21 cellular contexts compared by ENCODE assay signal in the genomic region with DNA sequence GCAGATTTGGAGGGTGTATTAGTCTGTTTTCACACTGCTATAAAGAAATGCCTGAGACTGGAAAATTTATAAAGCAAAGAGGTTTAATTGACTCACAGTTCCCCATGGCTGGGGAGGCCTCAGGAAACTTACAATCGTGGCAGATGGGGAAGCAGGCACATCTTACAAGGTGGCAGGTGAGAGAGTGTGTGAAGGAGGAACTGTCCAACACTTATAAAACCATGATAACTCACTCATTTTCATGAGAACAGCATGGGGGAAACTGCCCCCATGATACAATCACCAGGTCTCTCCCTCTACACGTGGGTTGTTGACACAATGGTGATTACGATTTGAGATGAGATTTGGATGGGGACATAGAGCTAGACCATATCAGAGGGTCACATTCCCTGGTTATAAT.
"Had no signal": no experiment of that assay in that cellular context is flagged by ENCODE, and none has a peak within 500 bp of the region (broad histone marks: within the 10 kb centered on the region; RNA-seq: fewer than 3 reads in every experiment).

No MANE protein-coding gene starts in this region.

- H3K9me3 Mint-ChIP-seq: effector memory CD8-positive, alpha-beta T cell; natural killer cell had no signal

- H3K4me1 Mint-ChIP-seq: memory B cell; mesothelial cell of epicardium; natural killer cell; stimulated activated memory B cell treated with anti-CD40 and anti-IgM and Interleukin-4, amounts not matched to agents 10 μg/mL and 1 μg/mL and 100 μg/mL, for 72 hours had no signal

- H3K4me1 ChIP-seq: esophagus muscularis mucosa, gastrocnemius medialis, left lung, lower lobe of right lung, pancreas, tibial artery, upper lobe of right lung had no signal

- H3K27me3 ChIP-seq: gastrocnemius medialis, left lung, pancreas, upper lobe of right lung had no signal

- H3K27me3 Mint-ChIP-seq: progenitor cell of endocrine pancreas had no signal

- H3K27ac ChIP-seq: epithelial cell of prostate, esophagus muscularis mucosa, gastrocnemius medialis, left lung, lower lobe of right lung, pancreas, tibial artery, upper lobe of right lung had no signal

- H3K36me3 ChIP-seq: esophagus muscularis mucosa, gastrocnemius medialis, left lung, lower lobe of right lung, pancreas, tibial artery, upper lobe of right lung had no signal

- DNase-seq: effector memory CD8-positive, alpha-beta T cell; gastrocnemius medialis; glutamatergic neuron; left lung; lower lobe of right lung; natural killer cell; pancreas; right cardiac atrium; small intestine; stimulated activated CD4-positive, alpha-beta T cell treated with anti-CD3 and anti-CD28 coated beads, Interleukin-4, amount 100 ng/mL, for 1 hour; tibial artery; upper lobe of right lung had no signal

- H3K27ac Mint-ChIP-seq: dendritic cell treated with granulocyte-macrophage colony-stimulating factor and Interleukin-4, amounts not matched to agents 40 ng/mL and 50 ng/mL, for 4 days; effector memory CD8-positive, alpha-beta T cell; memory B cell; mesothelial cell of epicardium; natural killer cell; progenitor cell of endocrine pancreas; stimulated activated memory B cell treated with anti-CD40 and anti-IgM and Interleukin-4, amounts not matched to agents 10 μg/mL and 1 μg/mL and 100 μg/mL, for 72 hours; stimulated activated naive CD8-positive, alpha-beta T cell treated with anti-CD3 and anti-CD28 coated beads, Interleukin-15, Interleukin-2, amounts not matched to agents 100 ng/mL and 50 ng/mL, for 24 hours had no signal

- H3K4me3 Mint-ChIP-seq: dendritic cell treated with granulocyte-macrophage colony-stimulating factor and Interleukin-4, amounts not matched to agents 40 ng/mL and 50 ng/mL, for 4 days; effector memory CD8-positive, alpha-beta T cell; memory B cell; mesothelial cell of epicardium; natural killer cell; neural crest cell; stimulated activated memory B cell treated with anti-CD40 and anti-IgM and Interleukin-4, amounts not matched to agents 10 μg/mL and 1 μg/mL and 100 μg/mL, for 72 hours; stimulated activated naive CD8-positive, alpha-beta T cell treated with anti-CD3 and anti-CD28 coated beads, Interleukin-15, Interleukin-2, amounts not matched to agents 100 ng/mL and 50 ng/mL, for 24 hours had no signal

- H3K36me3 Mint-ChIP-seq: memory B cell; mesothelial cell of epicardium; natural killer cell; stimulated activated memory B cell treated with anti-CD40 and anti-IgM and Interleukin-4, amounts not matched to agents 10 μg/mL and 1 μg/mL and 100 μg/mL, for 72 hours had no signal

- H3K9me3 ChIP-seq: esophagus muscularis mucosa, left lung, lower lobe of right lung, pancreas, upper lobe of right lung had no signal

- H3K4me3 ChIP-seq: esophagus muscularis mucosa, gastrocnemius medialis, left lung, lower lobe of right lung, pancreas, tibial artery, upper lobe of right lung had no signal
